In genomic region chr6:31576897-31577341, GRCh38 we compare ENCODE assay signal across 9 cellular contexts. TPM values are rescaled to one million over a fixed set of nuclear protein-coding genes. Genes with fewer than 3 reads are reported as not detected.
A peak's percentile ranks its signal among the peaks of the same experiment; 100 is the strongest.
DNase-seq lines count a peak whose midpoint lies in the region; ATAC-seq and TF ChIP-seq lines count a peak whose summit lies in the region.
"Had no signal": no experiment of that assay in that cellular context is flagged by ENCODE, and none has a peak within 500 bp of the region (broad histone marks: within the 10 kb centered on the region; RNA-seq: fewer than 3 reads in every experiment).

No MANE protein-coding gene starts in this region.

- H3K9me2 ChIP-seq in SU-DHL-6 (replicated peaks; ENCODE audit: insufficient read depth, low read length), result no peaks in the 10 kb centered on the region

- peak overlapping the region; percentile 92 for H3K27ac ChIP-seq in SU-DHL-6 (ENCODE audit: low read depth, low read length)
- H3K27ac ChIP-seq: SJSA1 had no signal

- TF ChIP-seq CTCF in SU-DHL-6 (IDR thresholded peaks at IDR 0.05; ENCODE audit: insufficient read depth, low read length, poor library complexity, severe bottlenecking), result no peak

- H3K4me3 ChIP-seq in SU-DHL-6 (ENCODE audit: insufficient read depth, low read length, poor library complexity, severe bottlenecking), result peak overlapping the region; percentile 71
- H3K4me3 ChIP-seq: SJSA1 had no signal

- H2AFZ ChIP-seq in SU-DHL-6 (ENCODE audit: low read depth, low read length, severe bottlenecking), result no peak overlapping the region

- peak; percentile 76 for TF ChIP-seq POLR2A in GM18505 (IDR thresholded peaks at IDR 0.05; ENCODE audit: borderline replicate concordance, extremely low read depth, insufficient read depth, insufficient read length)

- H4K20me1 ChIP-seq in SU-DHL-6 (ENCODE audit: low read depth, low read length), result no peaks in the 10 kb centered on the region

- peaks cover 86% of the 10 kb centered on the region for H3F3A ChIP-seq in SU-DHL-6 (ENCODE audit: insufficient read depth)

- no peaks in the 10 kb centered on the region for H3K27me3 ChIP-seq in SU-DHL-6 (ENCODE audit: low read length)
- H3K27me3 ChIP-seq: SJSA1 had no signal

- H3K4me2 ChIP-seq in SU-DHL-6 (ENCODE audit: low read depth, low read length, poor library complexity, severe bottlenecking), result peak overlapping the region; percentile 86

- peak overlapping the region; percentile 84 for H3K9ac ChIP-seq in SU-DHL-6 (ENCODE audit: low read length)

- no peaks in the 10 kb centered on the region for H3K9me3 ChIP-seq in SU-DHL-6 (ENCODE audit: insufficient read depth, low read length)
- H3K9me3 ChIP-seq: SJSA1 had no signal

- H3K79me2 ChIP-seq in SU-DHL-6 (ENCODE audit: insufficient read depth, low read length), result peaks cover 51% of the 10 kb centered on the region

- peaks cover 3% of the 10 kb centered on the region; the same call in 1 of the 2 replicates for H3K36me3 ChIP-seq in SU-DHL-6 (ENCODE audit: low read length)
- H3K36me3 ChIP-seq: SJSA1 had no signal

- DNase-seq in central memory CD4-positive, alpha-beta T cell, result peak; percentile 49
- peak; percentile 46 for DNase-seq in stimulated activated CD4-positive, alpha-beta T cell treated with anti-CD3 and anti-CD28 coated beads, Interleukin-4, amount 100 ng/mL, for 1 hour
- DNase-seq in NCI-H1436 treated with DMSO at 0.1 percent for 48 hours (lab: John Stamatoyannopoulos, UW), result no peak
- no peak for DNase-seq in SK-N-DZ (ENCODE audit: low spot score)
- DNase-seq: NCI-H2029 had no signal

- no peak for ATAC-seq in GM18505 (IDR thresholded peaks at IDR 0.05; ENCODE audit: unreplicated experiment)
- no peak for ATAC-seq in GM21360 (IDR thresholded peaks at IDR 0.05; ENCODE audit: unreplicated experiment)

RNA-seq across cellular contexts. Expression of gene TNF, which starts 1.6 kb away (rescaled TPM):
- 0.12 and 0.25 TPM in 2 replicates for polyA plus RNA-seq in SK-N-DZ (2014; cell fraction: cytosol; rRNA removed)
- polyA plus RNA-seq in SK-N-DZ (2014; cell fraction: nucleus; rRNA removed), result 0.31 and 0.62 TPM in 2 replicates

RNA-seq across cellular contexts. Expression of gene LTA, which starts 4.8 kb away (rescaled TPM):
- not detected in 2 replicates for polyA plus RNA-seq in SK-N-DZ (2014; cell fraction: cytosol; rRNA removed)
- not detected in 2 replicates for polyA plus RNA-seq in SK-N-DZ (2014; cell fraction: nucleus; rRNA removed)

RNA-seq across cellular contexts. Expression of gene LTB, which starts 5.3 kb away (rescaled TPM):
- polyA plus RNA-seq in SK-N-DZ (2014; cell fraction: cytosol; rRNA removed), result not detected in 2 replicates
- polyA plus RNA-seq in SK-N-DZ (2014; cell fraction: nucleus; rRNA removed), result not detected in 2 replicates

RNA-seq across cellular contexts. Expression of gene LST1, which starts 9.2 kb away (rescaled TPM):
- polyA plus RNA-seq in SK-N-DZ (2014; cell fraction: cytosol; rRNA removed), result 1.2 and 3.0 TPM in 2 replicates
- polyA plus RNA-seq in SK-N-DZ (2014; cell fraction: nucleus; rRNA removed), result 1.2 TPM in 1 of 2 replicates, not detected in the other

RNA-seq across cellular contexts. Expression of gene NCR3, which starts 15.9 kb away (rescaled TPM):
- not detected in 2 replicates for polyA plus RNA-seq in SK-N-DZ (2014; cell fraction: cytosol; rRNA removed)
- polyA plus RNA-seq in SK-N-DZ (2014; cell fraction: nucleus; rRNA removed), result not detected in 2 replicates

Comparison
In these comparisons a context has a peak if more than half of its experiments do, and no peak if none do; other contexts are left out.
1. DNase-seq: peak in central memory CD4-positive, alpha-beta T cell (single experiment) and stimulated activated CD4-positive, alpha-beta T cell treated with anti-CD3 and anti-CD28 coated beads, Interleukin-4, amount 100 ng/mL, for 1 hour (single experiment); none in NCI-H1436 treated with DMSO at 0.1 percent for 48 hours (single experiment) and SK-N-DZ (single experiment).